Comparison of ENCODE assay signal across 23 cellular contexts in genomic region chr6:22666021-22666420, GRCh38.
DNase-seq lines count a peak whose midpoint lies in the region; ATAC-seq, FAIRE-seq and TF ChIP-seq lines count a peak whose summit lies in the region.
"Had no signal": no experiment of that assay in that cellular context is flagged by ENCODE, and none has a peak within 500 bp of the region (broad histone marks: within the 10 kb centered on the region; RNA-seq: fewer than 3 reads in every experiment).

No MANE protein-coding gene starts in this region.

- no peaks in the 10 kb centered on the region for H3K36me3 ChIP-seq in HepG2 (replicated peaks in 1 of 2; ENCODE audit: control insufficient read depth in 1 of 2, insufficient read depth in 2 of 2, low read length in 2 of 2)
- H3K36me3 ChIP-seq in right lobe of liver: no peaks in the 10 kb centered on the region
- no peaks in the 10 kb centered on the region for H3K36me3 ChIP-seq in astrocyte (ENCODE audit: insufficient read depth, low read length)
- H3K36me3 ChIP-seq: BLaER1 treated with 17β-estradiol and CSF1 and Interleukin-3, amounts not matched to agents 10 nM and 100 nM had no signal

- ATAC-seq in HepG2 (no peak), right lobe of liver (no peak), HG03108 (IDR thresholded peaks at IDR 0.05; ENCODE audit: unreplicated experiment) (no peak)
- ATAC-seq: A549; CD8-positive, alpha-beta T cell had no signal

- H3K4me2 ChIP-seq in HepG2 (ENCODE audit: low read depth, low read length): no peak overlapping the region
- no peak overlapping the region for H3K4me2 ChIP-seq in astrocyte (ENCODE audit: low read length)
- H3K4me2 ChIP-seq: A549; BLaER1 treated with 17β-estradiol and CSF1 and Interleukin-3, amounts not matched to agents 10 nM and 100 nM had no signal

- H3K9me3 Mint-ChIP-seq in astrocyte (ENCODE audit: unreplicated experiment) (peaks cover 2% of the 10 kb centered on the region), progenitor cell of endocrine pancreas (ENCODE audit: low read depth) (peaks cover 10% of the 10 kb centered on the region)
- H3K9me3 Mint-ChIP-seq: CD4-positive, alpha-beta T cell; CD8-positive, alpha-beta T cell had no signal

- H3K4me1 Mint-ChIP-seq in astrocyte (ENCODE audit: low read depth, unreplicated experiment) (peaks cover 22% of the 10 kb centered on the region), progenitor cell of endocrine pancreas (ENCODE audit: low read depth) (peaks cover 12% of the 10 kb centered on the region)
- H3K4me1 Mint-ChIP-seq: B cell had no signal

- no peak for TF ChIP-seq RAD21 in HepG2 (CRISPR knock-in tag; IDR thresholded peaks at IDR 0.05)

- intact Hi-C loops in HepG2 (cut with micrococcal nuclease; ENCODE audit: unreplicated experiment): no loop called here
- intact Hi-C loops in right lobe of liver (cut with DNase I): no loop called here

- H3K27ac Mint-ChIP-seq in astrocyte (ENCODE audit: unreplicated experiment): peak overlapping the region; percentile 8
- no peak overlapping the region for H3K27ac Mint-ChIP-seq in progenitor cell of endocrine pancreas
- H3K27ac Mint-ChIP-seq: B cell; CD4-positive, alpha-beta T cell; CD8-positive, alpha-beta T cell had no signal

- in situ Hi-C loops in HepG2 (cut with HindIII; ENCODE audit: extremely low pct_ligation_motif_present, low pct_unique_long_range_greater_than_20kb): no loop called here

- TF ChIP-seq CTCF in HepG2 (CRISPR knock-in tag; IDR thresholded peaks at IDR 0.05) (no peak), right lobe of liver (IDR thresholded peaks at IDR 0.05) (no peak), astrocyte (IDR thresholded peaks at IDR 0.05; ENCODE audit: insufficient read depth, low read depth, low read length) (no peak), epithelial cell of esophagus (IDR thresholded peaks at IDR 0.05; ENCODE audit: insufficient read depth, low read depth, low read length, missing control alignments) (no peak), progenitor cell of endocrine pancreas (IDR thresholded peaks at IDR 0.05; ENCODE audit: unreplicated experiment) (no peak)

- H3K27ac ChIP-seq in HepG2 (ENCODE audit: extremely low read length, insufficient read depth, low read length) (no peak overlapping the region), right lobe of liver (no peak overlapping the region), astrocyte (ENCODE audit: low read depth, low read length) (no peak overlapping the region)
- H3K27ac ChIP-seq: 22Rv1; A549; BLaER1 treated with 17β-estradiol and CSF1 and Interleukin-3, amounts not matched to agents 10 nM and 100 nM; C4-2B had no signal

- no peaks in the 10 kb centered on the region for H3K79me2 ChIP-seq in HepG2 (ENCODE audit: insufficient read depth, low read length)
- no peaks in the 10 kb centered on the region for H3K79me2 ChIP-seq in astrocyte (ENCODE audit: insufficient read depth, low read length)

- no peak for TF ChIP-seq EP300 in HepG2 (IDR thresholded peaks at IDR 0.05; ENCODE audit: low read depth in 2 of 2, low read length in 2 of 2)
- no peak for TF ChIP-seq EP300 in HepG2 (CRISPR knock-in tag; IDR thresholded peaks at IDR 0.05; ENCODE audit: borderline replicate concordance)

- no peaks in the 10 kb centered on the region for H4K20me1 ChIP-seq in HepG2 (ENCODE audit: insufficient read depth, low read length)
- no peaks in the 10 kb centered on the region for H4K20me1 ChIP-seq in astrocyte (ENCODE audit: insufficient read depth, low read length)
- H4K20me1 ChIP-seq: BLaER1 treated with 17β-estradiol and CSF1 and Interleukin-3, amounts not matched to agents 10 nM and 100 nM had no signal

- BruUV-seq in HepG2 (replicated peaks; lab: Mats Ljungman, UMichigan): no TSS peak

- 8% methylated on average over 1 of the region's 1 CpG for WGBS in HepG2 (ENCODE audit: low lambda C conversion rate)
- 80% methylated on average over 1 of the region's 1 CpG for WGBS in right lobe of liver (ENCODE audit: insufficient coverage, low coverage, low lambda C conversion rate, missing lambda C conversion rate)

- H3K27me3 Mint-ChIP-seq in astrocyte (ENCODE audit: low read depth, unreplicated experiment) (no peaks in the 10 kb centered on the region), progenitor cell of endocrine pancreas (no peaks in the 10 kb centered on the region)
- H3K27me3 Mint-ChIP-seq: B cell; CD4-positive, alpha-beta T cell had no signal

- H2AFZ ChIP-seq in HepG2 (ENCODE audit: low read length) (no peak overlapping the region), astrocyte (ENCODE audit: low read depth, low read length) (no peak overlapping the region)

- H3K4me3 Mint-ChIP-seq in astrocyte (ENCODE audit: unreplicated experiment) (no peak overlapping the region), progenitor cell of endocrine pancreas (ENCODE audit: low read depth) (no peak overlapping the region)
- H3K4me3 Mint-ChIP-seq: B cell; CD4-positive, alpha-beta T cell; CD8-positive, alpha-beta T cell had no signal

- H3K4me3 ChIP-seq in HepG2 (replicated peaks in 1 of 3; ENCODE audit: insufficient read depth in 1 of 3, low read depth in 2 of 3, low read length in 3 of 3) (no peak overlapping the region), right lobe of liver (no peak overlapping the region), astrocyte (ENCODE audit: insufficient read depth, low read depth, low read length) (no peak overlapping the region), epithelial cell of esophagus (ENCODE audit: low read length) (no peak overlapping the region)
- H3K4me3 ChIP-seq: A549; BLaER1 treated with 17β-estradiol and CSF1 and Interleukin-3, amounts not matched to agents 10 nM and 100 nM had no signal

- CTCF ChIA-PET in HepG2 (lab: Yijun Ruan, JAX; ENCODE audit: low intra/inter-chr PET ratio, low total read pairs): no interaction called here

- DNase-seq in HepG2 (ENCODE audit: low spot score) (no peak), right lobe of liver (no peak), astrocyte (ENCODE audit: low read depth) (no peak), epithelial cell of esophagus (ENCODE audit: low read depth) (peak; percentile 18), progenitor cell of endocrine pancreas (ENCODE audit: low spot score, unreplicated experiment) (no peak)
- no peak for DNase-seq in stimulated activated CD4-positive, alpha-beta T cell treated with anti-CD3 and anti-CD28 coated beads, Interleukin-2, amount 100 ng/mL, for 24 hours
- DNase-seq: AML-193; Caco-2; Calu3; CD4-positive, alpha-beta T cell; CD8-positive, alpha-beta T cell; DMS79 treated with DMSO at 0.1 percent for 48 hours; GF-D8 had no signal

- H3K4me1 ChIP-seq in HepG2 (ENCODE audit: insufficient read depth, low read length) (no peaks in the 10 kb centered on the region), right lobe of liver (no peaks in the 10 kb centered on the region), astrocyte (ENCODE audit: insufficient read depth, low read length) (no peaks in the 10 kb centered on the region)
- H3K4me1 ChIP-seq: A549, Caco-2 had no signal

- H3K27me3 ChIP-seq in HepG2 (ENCODE audit: control insufficient read depth in 1 of 2, insufficient read depth in 2 of 2, low read length in 2 of 2): no peaks in the 10 kb centered on the region
- no peaks in the 10 kb centered on the region for H3K27me3 ChIP-seq in right lobe of liver
- H3K27me3 ChIP-seq in astrocyte (ENCODE audit: insufficient read depth, low read length): no peaks in the 10 kb centered on the region
- H3K27me3 ChIP-seq: BLaER1 treated with 17β-estradiol and CSF1 and Interleukin-3, amounts not matched to agents 10 nM and 100 nM had no signal

- FAIRE-seq in HepG2 (lab: Jason Lieb, UNC) (no peak), astrocyte (lab: Jason Lieb, UNC) (no peak)
- FAIRE-seq: A549, D721Med, G401.6, GM12891, GM19239 had no signal

- no peak for TF ChIP-seq POLR2A in HepG2 (IDR thresholded peaks at IDR 0.05; ENCODE audit: insufficient read depth in 1 of 2, low read depth in 2 of 2, low read length in 2 of 2)
- no peak for TF ChIP-seq POLR2A in right lobe of liver (IDR thresholded peaks at IDR 0.05)

- H3K9ac ChIP-seq in HepG2 (ENCODE audit: insufficient read depth, low read depth, low read length): no peak overlapping the region
- no peak overlapping the region for H3K9ac ChIP-seq in astrocyte (ENCODE audit: low read length)
- H3K9ac ChIP-seq: BLaER1 treated with 17β-estradiol and CSF1 and Interleukin-3, amounts not matched to agents 10 nM and 100 nM had no signal

- no peaks in the 10 kb centered on the region for H3K36me3 Mint-ChIP-seq in astrocyte (ENCODE audit: low read depth, unreplicated experiment)
- peaks cover 6% of the 10 kb centered on the region for H3K36me3 Mint-ChIP-seq in progenitor cell of endocrine pancreas (ENCODE audit: insufficient read depth)
- H3K36me3 Mint-ChIP-seq: CD8-positive, alpha-beta T cell had no signal

- H3K9me3 ChIP-seq in HepG2 (ENCODE audit: low read length): peaks cover 84% of the 10 kb centered on the region
- no peaks in the 10 kb centered on the region for H3K9me3 ChIP-seq in right lobe of liver
- no peaks in the 10 kb centered on the region for H3K9me3 ChIP-seq in astrocyte (ENCODE audit: insufficient read depth, low read depth, low read length)
- H3K9me3 ChIP-seq: A549; BLaER1 treated with 17β-estradiol and CSF1 and Interleukin-3, amounts not matched to agents 10 nM and 100 nM; Caco-2 had no signal

- POLR2A ChIA-PET in HepG2 (lab: Yijun Ruan, JAX): no interaction called here

TF ChIP-seq in HepG2, 621 proteins besides CTCF, POLR2A, EP300 and RAD21:
- TF ChIP-seq CEBPB (IDR thresholded peaks at IDR 0.05; ENCODE audit: borderline replicate concordance, low read depth, low read length) (peak; percentile 24; the same call in 1 of the 2 replicates), KAT8 (CRISPR knock-in tag; IDR thresholded peaks at IDR 0.05) (no peak)
